7 cellular contexts compared by ENCODE assay signal in genomic region chr16:88114541-88115228, GRCh38.
A peak's percentile ranks its signal among the peaks of the same experiment; 100 is the strongest.
DNase-seq lines count a peak whose midpoint lies in the region; ATAC-seq, FAIRE-seq and TF ChIP-seq lines count a peak whose summit lies in the region.
"Not testable (repeated sequence)": the region's sequence is repeated elsewhere in the genome, so short reads cannot be mapped to it uniquely, and the experiment has no call there.

No MANE protein-coding gene starts in this region.

- peaks cover 12 to 30% of the 10 kb centered on the region in 2 donors for H3K27me3 Mint-ChIP-seq in stimulated activated naive B cell treated with anti-CD40 and anti-IgM and Interleukin-4, amounts not matched to agents 10 μg/mL and 1 μg/mL and 100 μg/mL, for 72 hours

- not testable (repeated sequence) for H3K36me3 Mint-ChIP-seq in stimulated activated naive B cell treated with anti-CD40 and anti-IgM and Interleukin-4, amounts not matched to agents 10 μg/mL and 1 μg/mL and 100 μg/mL, for 72 hours

- not testable (repeated sequence) for H3K36me3 ChIP-seq in BLaER1 treated with 17β-estradiol and CSF1 and Interleukin-3, amounts not matched to agents 10 nM and 100 nM; IMR-90 (ENCODE audit: control insufficient read depth, insufficient read depth, low read length); kidney (ENCODE audit: control insufficient read depth in 1 of 2, insufficient read depth in 2 of 2, low read length in 2 of 2)

- H2BK120ac ChIP-seq in IMR-90 (ENCODE audit: low read depth, low read length): 0 out of 2 replicates have a peak overlapping the region, but pooled peaks have one; percentile 8

- peak overlapping the region; percentile 8; the same call in 1 of the 2 replicates for H2AK5ac ChIP-seq in IMR-90 (ENCODE audit: low read depth, low read length)

- in situ Hi-C loops in IMR-90 (cut with MboI; ENCODE audit: low sequenced_read_pairs): not testable (repeated sequence)

- H3K4me3 ChIP-seq in BLaER1 treated with 17β-estradiol and CSF1 and Interleukin-3, amounts not matched to agents 10 nM and 100 nM: peak overlapping the region in 1 of 10 experiments; percentile 15; a peak in 1 of 20 replicates
- H3K4me3 ChIP-seq in IMR-90 (ENCODE audit: insufficient read depth, low read depth, low read length); kidney (ENCODE audit: low read length in 2 of 2): not testable (repeated sequence)

- not testable (repeated sequence) for BruUV-seq in IMR-90 (replicated peaks; lab: Mats Ljungman, UMichigan)

- peak overlapping the region in 1 of 2 donors; percentile 12 for H3K4me3 Mint-ChIP-seq in stimulated activated naive B cell treated with anti-CD40 and anti-IgM and Interleukin-4, amounts not matched to agents 10 μg/mL and 1 μg/mL and 100 μg/mL, for 72 hours

- peak overlapping the region; percentile 7 for H3K27ac Mint-ChIP-seq in stimulated activated naive B cell treated with anti-CD40 and anti-IgM and Interleukin-4, amounts not matched to agents 10 μg/mL and 1 μg/mL and 100 μg/mL, for 72 hours

- not testable (repeated sequence) for TF ChIP-seq POLR2A in IMR-90 (IDR thresholded peaks at IDR 0.05; ENCODE audit: low read depth, low read length)

- DNase-seq in Daoy (ENCODE audit: low read depth) (peak; percentile 30), MV-4-11 (lab: John Stamatoyannopoulos, UW) (peak; percentile 27), astrocyte of the hippocampus (ENCODE audit: low read depth, low spot score) (peak; percentile 26), kidney (peak; percentile 41)
- not testable (repeated sequence) for DNase-seq in IMR-90; stimulated activated naive B cell treated with anti-CD40 and anti-IgM and Interleukin-4, amounts not matched to agents 10 μg/mL and 1 μg/mL and 100 μg/mL, for 72 hours

- intact Hi-C loops in IMR-90 (cut with micrococcal nuclease); kidney (cut with DNase I): not testable (repeated sequence)

- not testable (repeated sequence) for H3K9me3 ChIP-seq in BLaER1 treated with 17β-estradiol and CSF1 and Interleukin-3, amounts not matched to agents 10 nM and 100 nM (replicated peaks in 1 of 11); IMR-90 (ENCODE audit: control insufficient read depth, insufficient read depth, low read length); kidney (ENCODE audit: control insufficient read depth in 1 of 2, low read length in 2 of 2)

- H3K4ac ChIP-seq in IMR-90 (ENCODE audit: low read depth, low read length): not testable (repeated sequence)

- not testable (repeated sequence) for H3K79me1 ChIP-seq in IMR-90 (ENCODE audit: low read depth in 1 of 2, low read length in 2 of 2)

- TF ChIP-seq CTCF in IMR-90 (conservative IDR thresholded peaks at IDR 0.05; ENCODE audit: low read depth, low read length); kidney (IDR thresholded peaks at IDR 0.05; ENCODE audit: borderline replicate concordance, extremely low read depth, insufficient read depth): not testable (repeated sequence)

- not testable (repeated sequence) for H2BK15ac ChIP-seq in IMR-90 (ENCODE audit: low read depth, low read length)

- not testable (repeated sequence) for H3K23ac ChIP-seq in IMR-90 (ENCODE audit: low read depth, low read length)

- H2BK5ac ChIP-seq in IMR-90 (ENCODE audit: low read depth, low read length, poor library complexity, severe bottlenecking): not testable (repeated sequence)

- H3K9me1 ChIP-seq in IMR-90 (ENCODE audit: insufficient read depth, low read length): peaks cover 13% of the 10 kb centered on the region

- not testable (repeated sequence) for FAIRE-seq in kidney (lab: Jason Lieb, UNC)

- not testable (repeated sequence) for H3K14ac ChIP-seq in IMR-90 (replicated peaks; ENCODE audit: low read depth, low read length)

- H2BK20ac ChIP-seq in IMR-90 (ENCODE audit: low read depth, low read length): not testable (repeated sequence)

- not testable (repeated sequence) for H3K18ac ChIP-seq in IMR-90 (ENCODE audit: low read depth, low read length)

- POLR2A ChIA-PET in IMR-90 (lab: Charles Lee; ENCODE audit: unreplicated experiment): not testable (repeated sequence)

- H3K9me3 Mint-ChIP-seq in stimulated activated naive B cell treated with anti-CD40 and anti-IgM and Interleukin-4, amounts not matched to agents 10 μg/mL and 1 μg/mL and 100 μg/mL, for 72 hours: not testable (repeated sequence)

- not testable (repeated sequence) for H3K56ac ChIP-seq in IMR-90 (ENCODE audit: extremely low read depth, insufficient read depth, low read length)

- not testable (repeated sequence) for H4K20me1 ChIP-seq in BLaER1 treated with 17β-estradiol and CSF1 and Interleukin-3, amounts not matched to agents 10 nM and 100 nM; IMR-90 (ENCODE audit: insufficient read depth, low read length)

- not testable (repeated sequence) for H2AFZ ChIP-seq in IMR-90 (replicated peaks; ENCODE audit: low read length, poor library complexity)

- peak overlapping the region in 8 of 11 experiments; percentile 0 to 54 (median 28); a peak in 7 of 22 replicates for H3K9ac ChIP-seq in BLaER1 treated with 17β-estradiol and CSF1 and Interleukin-3, amounts not matched to agents 10 nM and 100 nM
- H3K9ac ChIP-seq in IMR-90 (ENCODE audit: low read depth, low read length); kidney (ENCODE audit: low read length in 2 of 2): not testable (repeated sequence)

- CTCF ChIA-PET in IMR-90 (lab: Yijun Ruan, JAX): not testable (repeated sequence)

- not testable (repeated sequence) for ATAC-seq in IMR-90 (ENCODE audit: low read depth)
- peak; percentile 55 to 57 for ATAC-seq in stimulated activated naive B cell treated with anti-CD40 and anti-IgM and Interleukin-4, amounts not matched to agents 10 μg/mL and 1 μg/mL and 100 μg/mL, for 72 hours (replicated peaks)

- not testable (repeated sequence) for H2AK9ac ChIP-seq in IMR-90 (replicated peaks; ENCODE audit: low read depth, low read length, poor library complexity)

- H4K8ac ChIP-seq in IMR-90 (ENCODE audit: low read depth in 2 of 2, low read length in 2 of 2): not testable (repeated sequence)

- not testable (repeated sequence) for TF ChIP-seq RAD21 in IMR-90 (IDR thresholded peaks at IDR 0.05; ENCODE audit: low read length)

- peak overlapping the region; percentile 65 to 98 (median 87) for H3K4me2 ChIP-seq in BLaER1 treated with 17β-estradiol and CSF1 and Interleukin-3, amounts not matched to agents 10 nM and 100 nM
- not testable (repeated sequence) for H3K4me2 ChIP-seq in IMR-90 (ENCODE audit: low read depth, low read length)

- H3K27me3 ChIP-seq in BLaER1 treated with 17β-estradiol and CSF1 and Interleukin-3, amounts not matched to agents 10 nM and 100 nM: peaks cover 10 to 58% (median 25%) of the 10 kb centered on the region in 11 experiments; a peak in 20 of 22 replicates
- H3K27me3 ChIP-seq in IMR-90 (ENCODE audit: control insufficient read depth, insufficient read depth, low read length): not testable (repeated sequence)

- dilution Hi-C loops in IMR-90 (cut with HindIII; ENCODE audit: low sequenced_read_pairs, unreplicated experiment): not testable (repeated sequence)

- H3K27ac ChIP-seq in BLaER1 treated with 17β-estradiol and CSF1 and Interleukin-3, amounts not matched to agents 10 nM and 100 nM: peak overlapping the region in 7 of 11 experiments; percentile 17 to 52 (median 38); a peak in 9 of 22 replicates
- H3K27ac ChIP-seq in IMR-90 (ENCODE audit: insufficient read depth, low read length); kidney (ENCODE audit: low read depth in 2 of 2, low read length in 2 of 2): not testable (repeated sequence)

- H3K4me1 Mint-ChIP-seq in stimulated activated naive B cell treated with anti-CD40 and anti-IgM and Interleukin-4, amounts not matched to agents 10 μg/mL and 1 μg/mL and 100 μg/mL, for 72 hours: peaks cover 9 to 14% of the 10 kb centered on the region in 2 donors

- not testable (repeated sequence) for H4K91ac ChIP-seq in IMR-90 (ENCODE audit: insufficient read depth, low read depth, low read length)

- not testable (repeated sequence) for H4K5ac ChIP-seq in IMR-90 (ENCODE audit: low read depth, low read length)

- peaks cover 43 to 82% (median 74%) of the 10 kb centered on the region in 10 experiments for H3K4me1 ChIP-seq in BLaER1 treated with 17β-estradiol and CSF1 and Interleukin-3, amounts not matched to agents 10 nM and 100 nM
- H3K4me1 ChIP-seq in IMR-90 (ENCODE audit: control insufficient read depth, insufficient read depth, low read length): peaks cover 22% of the 10 kb centered on the region
- H3K4me1 ChIP-seq in kidney (ENCODE audit: control insufficient read depth in 1 of 2, insufficient read depth in 1 of 2, low read depth in 1 of 2, low read length in 2 of 2): not testable (repeated sequence)

- WGBS in IMR-90 (ENCODE audit: extremely low coverage in 2 of 2, insufficient read length in 1 of 2), 2 experiments: 90% methylated on average over 2 of the region's 22 CpGs; no CpG with 5 or more reads in 1 of the 2 experiments
